29 cellular contexts compared by ENCODE assay signal in the genomic region with DNA sequence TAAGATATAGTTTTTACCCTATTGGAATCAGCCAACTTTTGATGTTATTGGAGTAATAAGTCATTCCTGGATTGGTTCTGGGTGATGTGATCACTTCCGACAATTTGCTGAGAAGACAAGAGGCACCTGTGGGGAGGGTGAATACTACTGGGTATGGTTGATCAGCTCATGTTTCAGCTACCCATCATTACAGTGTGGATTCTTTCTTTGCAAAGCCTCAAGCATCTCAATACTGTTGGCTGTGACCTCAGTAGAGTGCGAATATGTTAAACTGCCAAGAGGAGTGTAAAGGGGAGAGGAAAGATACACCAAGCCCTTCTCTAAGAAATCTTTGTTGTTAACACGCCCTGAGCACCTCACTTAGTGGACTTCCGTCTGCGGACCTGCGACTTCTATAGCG.
DNase-seq lines count a peak whose midpoint lies in the region; ATAC-seq, FAIRE-seq and TF ChIP-seq lines count a peak whose summit lies in the region.
"Had no signal": no experiment of that assay in that cellular context is flagged by ENCODE, and none has a peak within 500 bp of the region (broad histone marks: within the 10 kb centered on the region; RNA-seq: fewer than 3 reads in every experiment).

No MANE protein-coding gene starts in this region.

- no peak for TF ChIP-seq RAD21 in H1 (IDR thresholded peaks at IDR 0.05 in 1 of 2, conservative IDR thresholded peaks at IDR 0.05 in 1 of 2; ENCODE audit: low read depth in 2 of 2, low read length in 2 of 2)

- FAIRE-seq in HTR-8/SVneo (lab: Jason Lieb, UNC) (peak; percentile 33), H1 (lab: Jason Lieb, UNC) (peak; percentile 7)
- FAIRE-seq: A204.1, GM12878, GM12892, GM19239 had no signal

- H2BK20ac ChIP-seq in H1 (ENCODE audit: low read length): no peak overlapping the region

- H3K4me3 Mint-ChIP-seq in GM23338: no peak overlapping the region
- H3K4me3 Mint-ChIP-seq: CD14-positive monocyte; CD4-positive, alpha-beta memory T cell; CD4-positive, CD25-positive, alpha-beta regulatory T cell; CD8-positive, alpha-beta memory T cell had no signal

- H3K79me1 ChIP-seq in H1 (ENCODE audit: low read depth, low read length): no peaks in the 10 kb centered on the region; the same call in 1 of the 2 replicates

- no peaks in the 10 kb centered on the region for H3K9me3 ChIP-seq in NT2/D1 (ENCODE audit: insufficient read depth, low read length)
- H3K9me3 ChIP-seq in H1 (ENCODE audit: insufficient read depth in 2 of 2, low read depth in 1 of 2, low read length in 1 of 2): no peaks in the 10 kb centered on the region
- no peaks in the 10 kb centered on the region for H3K9me3 ChIP-seq in left lung
- H3K9me3 ChIP-seq: BE2C, BLaER1 had no signal

- ATAC-seq in GM23338: peak; percentile 59; the same call in 2 of the 3 replicates
- ATAC-seq in SK-N-SH treated with all-trans-retinoic acid at 6 μM for 48 hours: no peak
- ATAC-seq in left lung: no peak
- ATAC-seq: GM12878 had no signal

- no peak overlapping the region for H3K18ac ChIP-seq in H1 (ENCODE audit: extremely low read depth, low read length)

- H3K23ac ChIP-seq in H1 (ENCODE audit: insufficient read length): no peak overlapping the region

- no peak overlapping the region for H3K27ac Mint-ChIP-seq in GM23338
- H3K27ac Mint-ChIP-seq: CD14-positive monocyte; CD4-positive, alpha-beta memory T cell; CD4-positive, CD25-positive, alpha-beta regulatory T cell; CD8-positive, alpha-beta memory T cell had no signal

- no peak overlapping the region for H4K8ac ChIP-seq in H1 (ENCODE audit: extremely low read depth, insufficient read depth, low read length)

- WGBS in H1 (ENCODE audit: extremely low coverage in 1 of 2, insufficient coverage in 1 of 2, insufficient read length in 1 of 2, insufficient replicate concordance in 2 of 2, low coverage in 1 of 2, low lambda C conversion rate in 2 of 2, missing lambda C conversion rate in 1 of 2), 2 experiments: 87% methylated on average over 7 of the region's 7 CpGs; no CpG with 5 or more reads in 1 of the 2 experiments

- no peaks in the 10 kb centered on the region for H3K79me2 ChIP-seq in GM23338 (replicated peaks; ENCODE audit: insufficient read depth)
- H3K79me2 ChIP-seq in H1 (ENCODE audit: control insufficient read depth in 1 of 2, insufficient read depth in 2 of 2, low read length in 2 of 2): no peaks in the 10 kb centered on the region

- no peaks in the 10 kb centered on the region for H3K36me3 Mint-ChIP-seq in GM23338 (ENCODE audit: low read depth)
- H3K36me3 Mint-ChIP-seq: CD14-positive monocyte; CD4-positive, alpha-beta memory T cell; CD4-positive, CD25-positive, alpha-beta regulatory T cell; CD8-positive, alpha-beta memory T cell had no signal

- no peak for TF ChIP-seq POLR2A in H1 (IDR thresholded peaks at IDR 0.05; ENCODE audit: control extremely low read depth in 1 of 2, low read depth in 2 of 2, low read length in 2 of 2)

- TF ChIP-seq CTCF in GM23338 (conservative IDR thresholded peaks at IDR 0.05; ENCODE audit: low read depth in 2 of 2) (no peak), H1 (IDR thresholded peaks at IDR 0.05; ENCODE audit: control extremely low read depth in 1 of 3, insufficient read depth in 1 of 3, low read depth in 1 of 3, low read length in 3 of 3) (no peak), GM13976 (IDR thresholded peaks at IDR 0.05; ENCODE audit: borderline replicate concordance, control extremely low read depth, extremely low read depth, insufficient read depth, missing control alignments) (no peak), left lung (IDR thresholded peaks at IDR 0.05) (no peak)

- H2BK15ac ChIP-seq in H1 (ENCODE audit: low read length): no peak overlapping the region

- no peaks in the 10 kb centered on the region for H3K9me2 ChIP-seq in GM23338 (ENCODE audit: insufficient read depth)

- H2AFZ ChIP-seq in GM23338: no peak overlapping the region
- peak overlapping the region; percentile 39; the same call in 1 of the 2 replicates for H2AFZ ChIP-seq in H1 (ENCODE audit: low read length)

- intact Hi-C loops in left lung (cut with DNase I): no loop called here

- H3K9me3 Mint-ChIP-seq in GM23338: peaks cover 2% of the 10 kb centered on the region; the same call in 2 of the 3 replicates

- H3K9ac ChIP-seq in NT2/D1 (ENCODE audit: insufficient read length, low read depth) (no peak overlapping the region), H1 (replicated peaks in 1 of 4; ENCODE audit: extremely low read depth in 1 of 4, low read depth in 3 of 4, low read length in 3 of 4) (no peak overlapping the region)
- H3K9ac ChIP-seq: BLaER1 had no signal

- no peak overlapping the region for H4K5ac ChIP-seq in H1 (ENCODE audit: insufficient read length, low read depth, low read length)

- H3K36me3 ChIP-seq in GM23338 (ENCODE audit: insufficient read depth) (no peaks in the 10 kb centered on the region), NT2/D1 (ENCODE audit: insufficient read depth, insufficient read length, low read length) (no peaks in the 10 kb centered on the region), H1 (ENCODE audit: control insufficient read depth in 2 of 4, insufficient read depth in 4 of 4, low read length in 3 of 4) (no peaks in the 10 kb centered on the region), left lung (no peaks in the 10 kb centered on the region)
- H3K36me3 ChIP-seq: BE2C, BLaER1 had no signal

- H2AK5ac ChIP-seq in H1 (ENCODE audit: low read depth, low read length): no peak overlapping the region

- in situ Hi-C loops in GM13976 (cut with MboI; ENCODE audit: low sequenced_read_pairs, unreplicated experiment): no loop called here

- H4K20me1 ChIP-seq in GM23338 (replicated peaks; ENCODE audit: insufficient read depth) (no peaks in the 10 kb centered on the region), H1 (replicated peaks in 1 of 2; ENCODE audit: control insufficient read depth in 1 of 2, insufficient read depth in 2 of 2, low read length in 2 of 2) (no peaks in the 10 kb centered on the region)
- H4K20me1 ChIP-seq: BLaER1 had no signal

- H3K27me3 ChIP-seq in GM23338 (ENCODE audit: insufficient read depth) (no peaks in the 10 kb centered on the region), NT2/D1 (ENCODE audit: insufficient read depth, insufficient read length) (no peaks in the 10 kb centered on the region), H1 (replicated peaks in 1 of 4; ENCODE audit: control insufficient read depth in 3 of 4, extremely low read depth in 1 of 4, insufficient read depth in 3 of 4, low read length in 3 of 4) (no peaks in the 10 kb centered on the region), left lung (no peaks in the 10 kb centered on the region)
- H3K27me3 ChIP-seq: BE2C, BLaER1 had no signal

- peaks cover 12% of the 10 kb centered on the region; the same call in 2 of the 3 replicates for H3K4me1 Mint-ChIP-seq in GM23338
- H3K4me1 Mint-ChIP-seq: CD14-positive monocyte; CD4-positive, alpha-beta memory T cell; CD4-positive, CD25-positive, alpha-beta regulatory T cell; CD8-positive, alpha-beta memory T cell had no signal

- H3K27ac ChIP-seq in GM23338 (ENCODE audit: low read depth) (no peak overlapping the region), H1 (ENCODE audit: low read depth, low read length) (no peak overlapping the region), left lung (no peak overlapping the region)
- H3K27ac ChIP-seq: BLaER1 had no signal

- DNase-seq in GM23338 (ENCODE audit: low spot score): peak; percentile 9
- DNase-seq in HTR-8/SVneo (ENCODE audit: insufficient read length, low spot score): no peak
- DNase-seq in NT2/D1 (ENCODE audit: low read depth, low spot score): peak; percentile 18
- DNase-seq in H1 (ENCODE audit: low read depth in 1 of 2, low spot score in 2 of 2): no peak
- no peak for DNase-seq in GM13976 (ENCODE audit: low spot score)
- no peak for DNase-seq in SW480 (ENCODE audit: low spot score)
- no peak for DNase-seq in left lung
- DNase-seq: 8988T; ACHN; BE2C; C1 segment of cervical spinal cord; CD4-positive, alpha-beta memory T cell; CD4-positive, CD25-positive, alpha-beta regulatory T cell; CD8-positive, alpha-beta memory T cell; COR-L47; DMS 273 treated with DMSO at 0.1 percent for 48 hours; DMS153; DMS53; DMS79; DND-41; EL; GDM1 had no signal

- CTCF ChIA-PET in H1 (lab: Charles Lee; ENCODE audit: partially characterized antibody): interaction anchor here (0.6 kb wide), 1 partner anchor 81 kb away, joined by 3 read pairs; no protein-coding TSS in a partner anchor

- H3K4me3 ChIP-seq in GM23338 (no peak overlapping the region), NT2/D1 (ENCODE audit: insufficient read length, low read depth) (no peak overlapping the region), H1 (ENCODE audit: extremely low read depth in 1 of 4, insufficient read depth in 2 of 4, low read depth in 3 of 4, low read length in 4 of 4) (no peak overlapping the region), left lung (no peak overlapping the region)
- H3K4me3 ChIP-seq: BLaER1, GM12878 had no signal

- no peak overlapping the region for H4K91ac ChIP-seq in H1 (replicated peaks; ENCODE audit: insufficient read length, low read length)

- H3K4me2 ChIP-seq in GM23338 (peak overlapping the region; percentile 26; the same call in 1 of the 2 replicates), H1 (ENCODE audit: insufficient read depth in 1 of 2, low read depth in 2 of 2, low read length in 2 of 2) (no peak overlapping the region; a peak in 1 of 4 replicates)
- H3K4me2 ChIP-seq: BLaER1 had no signal

- H3K14ac ChIP-seq in H1 (ENCODE audit: insufficient read length): no peak overlapping the region

- no peak overlapping the region for H2BK12ac ChIP-seq in H1 (ENCODE audit: low read depth, low read length)

- no peak for TF ChIP-seq EP300 in H1 (IDR thresholded peaks at IDR 0.05; ENCODE audit: borderline replicate concordance in 1 of 2, low read depth in 2 of 2, low read length in 2 of 2)

- H3F3A ChIP-seq in GM23338 (replicated peaks; ENCODE audit: low read depth): no peaks in the 10 kb centered on the region

- H3K56ac ChIP-seq in H1 (replicated peaks; ENCODE audit: insufficient read length, low read depth, low read length): no peak overlapping the region

- no peak overlapping the region for H2BK120ac ChIP-seq in H1 (replicated peaks; ENCODE audit: low read depth, low read length)

- POLR2A ChIA-PET in H1 (lab: Charles Lee; ENCODE audit: partially characterized antibody): no interaction called here

- no peak overlapping the region for H2BK5ac ChIP-seq in H1 (ENCODE audit: low read depth, low read length)

- peaks cover 2% of the 10 kb centered on the region for H3K27me3 Mint-ChIP-seq in GM23338 (ENCODE audit: insufficient read depth, low read depth, poor library complexity)
- H3K27me3 Mint-ChIP-seq: CD4-positive, alpha-beta memory T cell; CD4-positive, CD25-positive, alpha-beta regulatory T cell; CD8-positive, alpha-beta memory T cell had no signal

- H3K4me1 ChIP-seq in GM23338 (ENCODE audit: insufficient read depth): peaks cover 4% of the 10 kb centered on the region; the same call in 1 of the 2 replicates
- no peaks in the 10 kb centered on the region for H3K4me1 ChIP-seq in NT2/D1 (ENCODE audit: insufficient read depth, insufficient read length)
- H3K4me1 ChIP-seq in H1 (replicated peaks in 1 of 4; ENCODE audit: control insufficient read depth in 3 of 4, insufficient read depth in 4 of 4, low read length in 3 of 4): peaks cover 0 to 7% (median 2%) of the 10 kb centered on the region in 4 experiments; a peak in 2 of 7 replicates
- H3K4me1 ChIP-seq in left lung: no peaks in the 10 kb centered on the region
- H3K4me1 ChIP-seq: BLaER1 had no signal

- no peak overlapping the region for H3K4ac ChIP-seq in H1 (replicated peaks; ENCODE audit: insufficient read length, low read depth, low read length)

- H3K23me2 ChIP-seq in H1 (ENCODE audit: low read depth, low read length): no peaks in the 10 kb centered on the region

Comparison
In these comparisons a context has a peak if more than half of its experiments do, and no peak if none do; other contexts are left out.
1. DNase-seq: peak in GM23338 (single experiment) and NT2/D1 (single experiment); none in HTR-8/SVneo (single experiment), H1 (0 of 2), GM13976 (single experiment), SW480 (single experiment) and left lung (0 of 2).